20 cellular contexts compared by ENCODE assay signal in genomic region chr1:3074297-3074741, GRCh38. TPM values are rescaled to one million over a fixed set of nuclear protein-coding genes. Genes with fewer than 3 reads are reported as not detected.
DNase-seq lines count a peak whose midpoint lies in the region; ATAC-seq and TF ChIP-seq lines count a peak whose summit lies in the region.
"Had no signal": no experiment of that assay in that cellular context is flagged by ENCODE, and none has a peak within 500 bp of the region (broad histone marks: within the 10 kb centered on the region; RNA-seq: fewer than 3 reads in every experiment).

No MANE protein-coding gene starts in this region.

- H3K9me3 Mint-ChIP-seq in naive thymus-derived CD4-positive, alpha-beta T cell, result no peaks in the 10 kb centered on the region
- H3K9me3 Mint-ChIP-seq: HFFc6 had no signal

- peaks cover 0 to 6% (median 0%) of the 10 kb centered on the region in 7 donors for H3K4me1 Mint-ChIP-seq in naive thymus-derived CD4-positive, alpha-beta T cell

- CTCF ChIA-PET in naive thymus-derived CD4-positive, alpha-beta T cell (lab: Charles Lee), result no interaction called here

- H3K9me3 ChIP-seq in duodenal mucosa (ENCODE audit: control insufficient read depth in 1 of 2, low read length in 2 of 2) (no peaks in the 10 kb centered on the region), lower lobe of right lung (no peaks in the 10 kb centered on the region), thoracic aorta (no peaks in the 10 kb centered on the region)
- no peaks in the 10 kb centered on the region for H3K9me3 ChIP-seq in naive thymus-derived CD4-positive, alpha-beta T cell (ENCODE audit: control insufficient read depth in 2 of 3, low read length in 3 of 3)
- H3K9me3 ChIP-seq: neutrophil, sigmoid colon had no signal

- DNase-seq in NB4 (ENCODE audit: low read depth) (peak; percentile 7), lower lobe of right lung (no peak), thoracic aorta (ENCODE audit: low spot score) (no peak), H4 (ENCODE audit: low spot score) (no peak)
- DNase-seq in central memory CD4-positive, alpha-beta T cell, result no peak
- DNase-seq in naive thymus-derived CD4-positive, alpha-beta T cell, result no peak
- DNase-seq: activated CD4-positive, CD25-positive, alpha-beta regulatory T cell; COR-L47; HFFc6; NCI-H146; NCI-H2227 treated with DMSO at 0.1 percent for 48 hours; sigmoid colon had no signal

- POLR2A ChIA-PET in naive thymus-derived CD4-positive, alpha-beta T cell (lab: Charles Lee), result no interaction called here

- H3K27ac Mint-ChIP-seq in naive thymus-derived CD4-positive, alpha-beta T cell, result no peak overlapping the region
- H3K27ac Mint-ChIP-seq: HFFc6 had no signal

- intact Hi-C loops in lower lobe of right lung (cut with DNase I), result no loop called here
- intact Hi-C loops in naive thymus-derived CD4-positive, alpha-beta T cell (cut with micrococcal nuclease), result loop anchor here in 1 of 2 donors (10.0 kb wide), 1 partner anchor 60 kb away; no protein-coding TSS in a partner anchor

- no peaks in the 10 kb centered on the region for H3K36me3 Mint-ChIP-seq in naive thymus-derived CD4-positive, alpha-beta T cell

- peak overlapping the region in 1 of 10 donors; percentile 14 for H3K4me3 Mint-ChIP-seq in naive thymus-derived CD4-positive, alpha-beta T cell
- H3K4me3 Mint-ChIP-seq: HFFc6 had no signal

- H3K27ac ChIP-seq in duodenal mucosa (ENCODE audit: low read depth, low read length), result peak overlapping the region; percentile 3
- H3K27ac ChIP-seq in lower lobe of right lung, result peak overlapping the region; percentile 76
- peak overlapping the region; percentile 96 to 97 for H3K27ac ChIP-seq in thoracic aorta
- H3K27ac ChIP-seq in naive thymus-derived CD4-positive, alpha-beta T cell (ENCODE audit: low read depth, low read length), result no peak overlapping the region
- H3K27ac ChIP-seq: neutrophil had no signal

- peaks cover 10 to 16% of the 10 kb centered on the region in 2 donors for H3K4me1 ChIP-seq in duodenal mucosa (ENCODE audit: control insufficient read depth in 1 of 2, insufficient read depth in 2 of 2, low read length in 2 of 2)
- H3K4me1 ChIP-seq in lower lobe of right lung, result peaks cover 51% of the 10 kb centered on the region
- peaks cover 29 to 78% of the 10 kb centered on the region in 2 donors for H3K4me1 ChIP-seq in thoracic aorta (ENCODE audit: control insufficient read depth in 1 of 2, low read depth in 2 of 2)
- H3K4me1 ChIP-seq in naive thymus-derived CD4-positive, alpha-beta T cell (ENCODE audit: control insufficient read depth in 2 of 2, insufficient read depth in 2 of 2, low read length in 2 of 2), result no peaks in the 10 kb centered on the region

- H3K27me3 Mint-ChIP-seq in naive thymus-derived CD4-positive, alpha-beta T cell, result peaks cover 6 to 26% (median 15%) of the 10 kb centered on the region in 5 donors

- TF ChIP-seq CTCF in NB4 (IDR thresholded peaks at IDR 0.05; ENCODE audit: low read depth, low read length) (no peak), lower lobe of right lung (IDR thresholded peaks at IDR 0.05) (no peak), thoracic aorta (IDR thresholded peaks at IDR 0.05) (no peak)

- ATAC-seq in lower lobe of right lung (peak; percentile 24 to 46), thoracic aorta (ENCODE audit: insufficient number of reproducible peaks, low FRiP score, low read depth) (no peak), GM18907 (IDR thresholded peaks at IDR 0.05; ENCODE audit: unreplicated experiment) (no peak)
- ATAC-seq in naive thymus-derived CD4-positive, alpha-beta T cell, result no peak

- H3K36me3 ChIP-seq in duodenal mucosa (ENCODE audit: control insufficient read depth in 1 of 2, insufficient read depth in 2 of 2, low read length in 2 of 2), result no peaks in the 10 kb centered on the region
- no peaks in the 10 kb centered on the region for H3K36me3 ChIP-seq in lower lobe of right lung
- no peaks in the 10 kb centered on the region for H3K36me3 ChIP-seq in thoracic aorta
- no peaks in the 10 kb centered on the region for H3K36me3 ChIP-seq in naive thymus-derived CD4-positive, alpha-beta T cell (ENCODE audit: control insufficient read depth in 2 of 3, insufficient read depth in 3 of 3, low read length in 3 of 3)
- H3K36me3 ChIP-seq: neutrophil, sigmoid colon had no signal

- H3K27me3 ChIP-seq in duodenal mucosa (ENCODE audit: control insufficient read depth in 1 of 2, insufficient read depth in 2 of 2, low read length in 2 of 2) (peaks cover 5 to 6% of the 10 kb centered on the region in 2 donors), lower lobe of right lung (ENCODE audit: low read depth) (peaks cover 80% of the 10 kb centered on the region), thoracic aorta (replicated peaks; ENCODE audit: insufficient read depth) (no peaks in the 10 kb centered on the region)
- H3K27me3 ChIP-seq in naive thymus-derived CD4-positive, alpha-beta T cell (ENCODE audit: control insufficient read depth in 2 of 2, insufficient read depth in 2 of 2, low read length in 2 of 2), result no peaks in the 10 kb centered on the region

- H3K4me3 ChIP-seq in NB4 (ENCODE audit: low read depth, low read length), result no peak overlapping the region
- peak overlapping the region; percentile 56 to 76 for H3K4me3 ChIP-seq in duodenal mucosa (ENCODE audit: low read depth in 1 of 2, low read length in 2 of 2)
- H3K4me3 ChIP-seq in lower lobe of right lung, result peak overlapping the region; percentile 11
- H3K4me3 ChIP-seq in thoracic aorta, result peak overlapping the region; percentile 88
- no peak overlapping the region for H3K4me3 ChIP-seq in naive thymus-derived CD4-positive, alpha-beta T cell (ENCODE audit: low read length)

- H3K9ac ChIP-seq in duodenal mucosa (ENCODE audit: low read depth in 1 of 2, low read length in 2 of 2), result peak overlapping the region; percentile 35 to 87

- TF ChIP-seq POLR2A in NB4 (IDR thresholded peaks at IDR 0.05; ENCODE audit: extremely low read depth, insufficient read length), result no peak

RNA-seq across cellular contexts. Expression of gene PRDM16, which starts 5.3 kb away (rescaled TPM):
- total RNA-seq in lower lobe of right lung, result 19.2 TPM
- total RNA-seq in thoracic aorta, result 10 to 100 TPM; 68.9 to 85.4 TPM
- total RNA-seq in naive thymus-derived CD4-positive, alpha-beta T cell, result under 1 TPM; 0.05 to 0.61 (median 0.36) TPM
- polyA plus RNA-seq in naive thymus-derived CD4-positive, alpha-beta T cell, result not detected
- 0.14 and 0.97 TPM in 2 replicates for total RNA-seq in H4 (2014; rRNA removed; shearing (Covaris generic))
- total RNA-seq: HFFc6, lung microvascular endothelial cell had no signal

RNA-seq across cellular contexts. Expression of gene ACTRT2, which starts 53.1 kb away (rescaled TPM):
- total RNA-seq in lower lobe of right lung, result not detected
- not detected for total RNA-seq in thoracic aorta
- not detected for total RNA-seq in naive thymus-derived CD4-positive, alpha-beta T cell
- not detected for polyA plus RNA-seq in naive thymus-derived CD4-positive, alpha-beta T cell
- not detected in 2 replicates for total RNA-seq in H4 (2014; rRNA removed; shearing (Covaris generic))
- total RNA-seq: cerebellum; Daoy; HFFc6; lung microvascular endothelial cell; sigmoid colon; subcutaneous adipose tissue; T-helper 1 cell treated with Interleukin-12 subunit alpha and Interleukin-12 subunit beta and Interleukin-4 antibody, amounts not matched to agents 30 ng/mL and 1 ng/mL, for 36 hours had no signal
- polyA plus RNA-seq: sigmoid colon had no signal

Comparison
In these comparisons a context has a peak if more than half of its experiments do, and no peak if none do; other contexts are left out.
1. H3K4me3 ChIP-seq: peak in duodenal mucosa (2 of 2), lower lobe of right lung (single experiment) and thoracic aorta (single experiment); none in NB4 (single experiment) and naive thymus-derived CD4-positive, alpha-beta T cell (single experiment).
2. ATAC-seq: peak in lower lobe of right lung (2 of 2); none in thoracic aorta (single experiment), naive thymus-derived CD4-positive, alpha-beta T cell (single experiment) and GM18907 (single experiment).
3. RNA of gene PRDM16, which starts 5.3 kb away (total RNA-seq): 68.9 to 85.4 TPM in thoracic aorta and 19.2 TPM in lower lobe of right lung (single experiment); 0.14 to 0.97 TPM in H4 and 0.05 to 0.61 TPM in naive thymus-derived CD4-positive, alpha-beta T cell; every median in the first group is over 10 times any median in the second.